ENCODE assay signal across 18 cellular contexts in genomic region chr4:86706923-86707597, GRCh38.
DNase-seq lines count a peak whose midpoint lies in the region; ATAC-seq, FAIRE-seq and TF ChIP-seq lines count a peak whose summit lies in the region.
"Had no signal": no experiment of that assay in that cellular context is flagged by ENCODE, and none has a peak within 500 bp of the region (broad histone marks: within the 10 kb centered on the region; RNA-seq: fewer than 3 reads in every experiment).

No MANE protein-coding gene starts in this region.

- BruUV-seq in IMR-90 (replicated peaks; lab: Mats Ljungman, UMichigan) = no TSS peak

- H3K18ac ChIP-seq in IMR-90 (ENCODE audit: low read depth, low read length) = no peak overlapping the region

- FAIRE-seq in bronchial epithelial cell (lab: Jason Lieb, UNC) = no peak

- no peak overlapping the region for H3K23ac ChIP-seq in IMR-90 (ENCODE audit: low read depth, low read length)

- no peaks in the 10 kb centered on the region for H4K20me1 ChIP-seq in IMR-90 (ENCODE audit: insufficient read depth, low read length)
- H4K20me1 ChIP-seq: BLaER1 had no signal

- peak; percentile 75 for ATAC-seq in IMR-90 (ENCODE audit: low read depth)
- ATAC-seq in right cardiac atrium = peak; percentile 57 to 75
- peak; percentile 94 for ATAC-seq in sciatic nerve
- ATAC-seq in GM21526 (IDR thresholded peaks at IDR 0.05; ENCODE audit: low FRiP score, unreplicated experiment) = no peak
- ATAC-seq in HG02970 (IDR thresholded peaks at IDR 0.05; ENCODE audit: low FRiP score, unreplicated experiment) = no peak
- ATAC-seq in HG03108 (IDR thresholded peaks at IDR 0.05; ENCODE audit: unreplicated experiment) = no peak
- ATAC-seq: natural killer cell had no signal

- POLR2A ChIA-PET in IMR-90 (lab: Charles Lee; ENCODE audit: unreplicated experiment) = no interaction called here

- intact Hi-C loops in IMR-90 (cut with micrococcal nuclease) = no loop called here
- intact Hi-C loops in right cardiac atrium (cut with DNase I) = no loop called here
- intact Hi-C loops in sciatic nerve (cut with DNase I) = no loop called here

- H2BK15ac ChIP-seq in IMR-90 (ENCODE audit: low read depth, low read length) = no peak overlapping the region

- H3K56ac ChIP-seq in IMR-90 (ENCODE audit: extremely low read depth, insufficient read depth, low read length) = no peak overlapping the region

- no peak overlapping the region for H2BK120ac ChIP-seq in IMR-90 (ENCODE audit: low read depth, low read length)

- no peak overlapping the region for H3K4me2 ChIP-seq in IMR-90 (ENCODE audit: low read depth, low read length)
- H3K4me2 ChIP-seq: BLaER1 had no signal

- H3K36me3 ChIP-seq in IMR-90 (ENCODE audit: control insufficient read depth, insufficient read depth, low read length) (no peaks in the 10 kb centered on the region), bronchial epithelial cell (ENCODE audit: control insufficient read depth, insufficient read depth, low read length) (no peaks in the 10 kb centered on the region)
- H3K36me3 ChIP-seq: BLaER1 had no signal

- H3K4me1 ChIP-seq in IMR-90 (ENCODE audit: control insufficient read depth, insufficient read depth, low read length) = no peaks in the 10 kb centered on the region
- no peaks in the 10 kb centered on the region for H3K4me1 ChIP-seq in right cardiac atrium (ENCODE audit: control insufficient read depth, insufficient read depth, low read length)
- H3K4me1 ChIP-seq: BLaER1 had no signal

- no peak for TF ChIP-seq CTCF in IMR-90 (conservative IDR thresholded peaks at IDR 0.05; ENCODE audit: low read depth, low read length)
- no peak for TF ChIP-seq CTCF in bronchial epithelial cell (IDR thresholded peaks at IDR 0.05; ENCODE audit: insufficient read depth, low read length, severe bottlenecking)

- H3K9ac ChIP-seq in IMR-90 (ENCODE audit: low read depth, low read length) = no peak overlapping the region
- H3K9ac ChIP-seq: BLaER1 had no signal

- no peak overlapping the region for H4K91ac ChIP-seq in IMR-90 (ENCODE audit: insufficient read depth, low read depth, low read length)

- TF ChIP-seq POLR2A in IMR-90 (IDR thresholded peaks at IDR 0.05; ENCODE audit: low read depth, low read length) = no peak

- no peaks in the 10 kb centered on the region for H3K27me3 ChIP-seq in IMR-90 (ENCODE audit: control insufficient read depth, insufficient read depth, low read length)
- H3K27me3 ChIP-seq in bronchial epithelial cell (ENCODE audit: control insufficient read depth, insufficient read depth, low read length) = no peaks in the 10 kb centered on the region
- no peaks in the 10 kb centered on the region for H3K27me3 ChIP-seq in right cardiac atrium (ENCODE audit: control insufficient read depth, insufficient read depth)
- H3K27me3 ChIP-seq: BLaER1, dorsolateral prefrontal cortex had no signal

- no peak for TF ChIP-seq RAD21 in IMR-90 (IDR thresholded peaks at IDR 0.05; ENCODE audit: low read length)

- H3K14ac ChIP-seq in IMR-90 (replicated peaks; ENCODE audit: low read depth, low read length) = no peak overlapping the region

- no peak overlapping the region for H4K5ac ChIP-seq in IMR-90 (ENCODE audit: low read depth, low read length)

- no peak overlapping the region for H2AFZ ChIP-seq in IMR-90 (replicated peaks; ENCODE audit: low read length, poor library complexity)

- WGBS in IMR-90 (ENCODE audit: extremely low coverage in 2 of 2, insufficient read length in 1 of 2), 2 experiments = no CpG with 5 or more reads among the region's 2 CpGs
- WGBS in right cardiac atrium = 81% methylated on average over 2 of the region's 2 CpGs

- dilution Hi-C loops in IMR-90 (cut with HindIII; ENCODE audit: low sequenced_read_pairs, unreplicated experiment) = no loop called here

- no peak overlapping the region for H2BK5ac ChIP-seq in IMR-90 (ENCODE audit: low read depth, low read length, poor library complexity, severe bottlenecking)

- H3K27ac ChIP-seq in IMR-90 (ENCODE audit: insufficient read depth, low read length) (no peak overlapping the region), right cardiac atrium (ENCODE audit: low read length) (no peak overlapping the region)
- H3K27ac ChIP-seq: BLaER1, dorsolateral prefrontal cortex had no signal

- in situ Hi-C loops in IMR-90 (cut with MboI; ENCODE audit: low sequenced_read_pairs) = no loop called here

- H2AK9ac ChIP-seq in IMR-90 (replicated peaks; ENCODE audit: low read depth, low read length, poor library complexity) = no peak overlapping the region

- no peak overlapping the region for H4K8ac ChIP-seq in IMR-90 (ENCODE audit: low read depth in 2 of 2, low read length in 2 of 2)

- no peak overlapping the region for H2AK5ac ChIP-seq in IMR-90 (ENCODE audit: low read depth, low read length)

- no peak overlapping the region for H3K4me3 ChIP-seq in IMR-90 (ENCODE audit: insufficient read depth, low read depth, low read length)
- H3K4me3 ChIP-seq in bronchial epithelial cell (ENCODE audit: low read depth, low read length) = no peak overlapping the region
- H3K4me3 ChIP-seq in right cardiac atrium (ENCODE audit: low read length) = no peak overlapping the region
- H3K4me3 ChIP-seq: BLaER1, dorsolateral prefrontal cortex had no signal

- no peak overlapping the region for H3K4ac ChIP-seq in IMR-90 (ENCODE audit: low read depth, low read length)

- DNase-seq in IMR-90 (peak; percentile 11), bronchial epithelial cell (ENCODE audit: low read depth) (peak; percentile 50), right cardiac atrium (no peak), sciatic nerve (ENCODE audit: low spot score) (no peak)
- DNase-seq: activated CD4-positive, alpha-beta T cell treated with anti-CD3 and anti-CD28 coated beads, Interleukin-2, amount 50 U/mL, for 1 hour; activated naive CD4-positive, alpha-beta T cell treated with Interleukin-2 at 50 U/mL for 16 hours; activated T-cell treated with anti-CD3 and anti-CD28 coated beads for 4 hours; DMS153; dorsolateral prefrontal cortex; foreskin fibroblast; natural killer cell; NCI-H2081 treated with DMSO at 0.1 percent for 48 hours; NCI-H526; substantia nigra had no signal

- peaks cover 0 to 3% of the 10 kb centered on the region in 2 experiments; a peak in 1 of 4 replicates for H3K79me1 ChIP-seq in IMR-90 (ENCODE audit: low read depth in 1 of 2, low read length in 2 of 2)

- no peaks in the 10 kb centered on the region for H3K9me1 ChIP-seq in IMR-90 (ENCODE audit: insufficient read depth, low read length)

- H3K9me3 ChIP-seq in IMR-90 (ENCODE audit: control insufficient read depth, insufficient read depth, low read length) (no peaks in the 10 kb centered on the region), right cardiac atrium (ENCODE audit: control insufficient read depth, low read length) (no peaks in the 10 kb centered on the region)
- H3K9me3 ChIP-seq: BLaER1 had no signal

- no peak overlapping the region for H2BK20ac ChIP-seq in IMR-90 (ENCODE audit: low read depth, low read length)

- CTCF ChIA-PET in IMR-90 (lab: Yijun Ruan, JAX) = interaction anchor here (0.7 kb wide), 1 partner anchor 44 kb away, joined by 3 read pairs; no protein-coding TSS in a partner anchor

TF ChIP-seq in IMR-90, 13 proteins besides CTCF, POLR2A, EP300 and RAD21:
- TF ChIP-seq MAZ (IDR thresholded peaks at IDR 0.05; ENCODE audit: borderline replicate concordance, low read depth, low read length) = no peak
- peak; percentile 24; the same call in 1 of the 2 replicates for TF ChIP-seq CEBPB (IDR thresholded peaks at IDR 0.05; ENCODE audit: low read depth, low read length)
- no peak for TF ChIP-seq MAFK (IDR thresholded peaks at IDR 0.05; ENCODE audit: low read depth, low read length)
- no peak for TF ChIP-seq BHLHE40 (IDR thresholded peaks at IDR 0.05; ENCODE audit: low read depth, low read length)
- TF ChIP-seq RFX5 (IDR thresholded peaks at IDR 0.05; ENCODE audit: low read depth, low read length) = no peak
- no peak for TF ChIP-seq ELK1 (IDR thresholded peaks at IDR 0.05; ENCODE audit: borderline replicate concordance, low read depth, low read length)
- no peak for TF ChIP-seq SMC3 (IDR thresholded peaks at IDR 0.05; ENCODE audit: low read depth, low read length)
- no peak for TF ChIP-seq RCOR1 (IDR thresholded peaks at IDR 0.05; ENCODE audit: insufficient replicate concordance, low read length)
TF ChIP-seq in IMR-90: peak in this region for 1.

Comparison
In these comparisons a context has a peak if more than half of its experiments do, and no peak if none do; other contexts are left out.
1. ATAC-seq: peak in IMR-90 (single experiment), right cardiac atrium (2 of 2) and sciatic nerve (single experiment); none in GM21526 (single experiment), HG02970 (single experiment) and HG03108 (single experiment).
2. DNase-seq: peak in IMR-90 (single experiment) and bronchial epithelial cell (single experiment); none in right cardiac atrium (0 of 3) and sciatic nerve (single experiment).